Comparison of ENCODE assay signal across 26 cellular contexts in the genomic region with DNA sequence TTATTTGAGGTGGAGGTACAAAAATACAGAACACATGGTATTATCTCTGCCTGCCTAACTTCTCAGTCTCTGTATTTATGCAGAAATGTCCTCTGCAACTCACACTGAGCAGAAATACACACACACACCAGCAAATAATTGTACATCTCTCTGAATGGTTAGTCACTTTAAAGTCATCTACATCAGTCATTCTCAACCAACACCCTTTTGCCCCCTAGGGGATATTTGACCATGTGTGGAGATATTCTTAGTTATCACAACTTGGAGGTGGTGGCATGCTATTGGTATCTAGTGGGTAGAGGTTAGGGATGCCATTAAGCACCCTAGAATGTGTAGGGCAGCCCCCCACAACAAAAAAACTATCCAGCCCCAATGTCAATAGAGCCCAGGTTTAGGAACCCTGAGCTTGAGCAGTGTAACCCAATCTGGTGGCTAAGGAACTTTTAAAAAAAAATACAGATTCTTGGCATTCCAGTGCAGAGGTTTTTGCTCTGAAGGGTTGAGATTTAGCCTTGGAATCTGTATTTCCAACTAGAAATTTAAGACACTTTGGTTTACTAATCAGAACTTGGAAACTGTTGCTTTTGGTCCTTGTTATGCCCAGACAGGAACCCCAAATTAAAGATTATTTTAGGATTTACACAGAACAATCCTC.
"Had no signal": no experiment of that assay in that cellular context is flagged by ENCODE, and none has a peak within 500 bp of the region (broad histone marks: within the 10 kb centered on the region; RNA-seq: fewer than 3 reads in every experiment).

No MANE protein-coding gene starts in this region.

- H3K9me3 Mint-ChIP-seq: activated naive CD4-positive, alpha-beta T cell treated with anti-CD3 and anti-CD28 coated beads for 36 hours; T-helper 1 cell treated with Interleukin-12 subunit alpha and Interleukin-12 subunit beta and Interleukin-4 antibody, amounts not matched to agents 30 μg/mL and 1 μg/mL, for 36 hours had no signal

- H3K27ac ChIP-seq: colonic mucosa, dorsolateral prefrontal cortex, esophagus muscularis mucosa, heart right ventricle, left lung, parathyroid adenoma, right lobe of liver, testis, uterus had no signal

- H3K27me3 Mint-ChIP-seq: activated CD4-positive, alpha-beta memory T cell treated with anti-CD3 and anti-CD28 coated beads, Interleukin-2, amount 10 ng/mL, durations not matched to agents 7 days and 5 days had no signal

- H3K4me2 ChIP-seq: smooth muscle cell had no signal

- DNase-seq: activated CD4-positive, alpha-beta memory T cell treated with anti-CD3 and anti-CD28 coated beads, Interleukin-2, amount 10 ng/mL, durations not matched to agents 7 days and 5 days; activated CD4-positive, alpha-beta T cell treated with anti-CD3 and anti-CD28 coated beads for 48 hours; activated effector memory CD4-positive, alpha-beta T cell treated with Interleukin-2 at 50 U/mL for 16 hours; activated naive CD4-positive, alpha-beta T cell treated with anti-CD3 and anti-CD28 coated beads for 36 hours; activated T-cell treated with anti-CD3 and anti-CD28 coated beads, Interleukin-2, amount 50 U/mL, for 72 hours; amygdala; dorsolateral prefrontal cortex; effector memory CD8-positive, alpha-beta T cell; immature natural killer cell; kidney glomerular epithelial cell; left lung; nephron progenitor cell; nucleus accumbens; right lobe of liver; stimulated activated CD4-positive, alpha-beta T cell treated with anti-CD3 and anti-CD28 coated beads, Interleukin-15, amount 100 ng/mL, for 24 hours; testis; trophoblast cell; uterus had no signal

- H3K36me3 Mint-ChIP-seq: immature natural killer cell; stimulated activated memory B cell treated with anti-CD40 and anti-IgM and Interleukin-4, amounts not matched to agents 10 μg/mL and 1 μg/mL and 100 μg/mL, for 72 hours had no signal

- H3K4me3 Mint-ChIP-seq: activated CD4-positive, alpha-beta memory T cell treated with anti-CD3 and anti-CD28 coated beads, Interleukin-2, amount 10 ng/mL, durations not matched to agents 7 days and 5 days; activated naive CD4-positive, alpha-beta T cell treated with anti-CD3 and anti-CD28 coated beads for 36 hours; activated T-cell treated with anti-CD3 and anti-CD28 coated beads, Interleukin-2, amount 50 U/mL, for 72 hours; effector memory CD8-positive, alpha-beta T cell; immature natural killer cell; nephron progenitor cell; stimulated activated memory B cell treated with anti-CD40 and anti-IgM and Interleukin-4, amounts not matched to agents 10 μg/mL and 1 μg/mL and 100 μg/mL, for 72 hours; T-helper 1 cell treated with Interleukin-12 subunit alpha and Interleukin-12 subunit beta and Interleukin-4 antibody, amounts not matched to agents 30 μg/mL and 1 μg/mL, for 36 hours had no signal

- H3K27ac Mint-ChIP-seq: activated CD4-positive, alpha-beta memory T cell treated with anti-CD3 and anti-CD28 coated beads, Interleukin-2, amount 10 ng/mL, durations not matched to agents 7 days and 5 days; activated naive CD4-positive, alpha-beta T cell treated with anti-CD3 and anti-CD28 coated beads for 36 hours; activated T-cell treated with anti-CD3 and anti-CD28 coated beads, Interleukin-2, amount 50 U/mL, for 72 hours; effector memory CD8-positive, alpha-beta T cell; immature natural killer cell; nephron progenitor cell; stimulated activated memory B cell treated with anti-CD40 and anti-IgM and Interleukin-4, amounts not matched to agents 10 μg/mL and 1 μg/mL and 100 μg/mL, for 72 hours; T-helper 1 cell treated with Interleukin-12 subunit alpha and Interleukin-12 subunit beta and Interleukin-4 antibody, amounts not matched to agents 30 μg/mL and 1 μg/mL, for 36 hours had no signal

- H3K9me3 ChIP-seq: colonic mucosa, esophagus muscularis mucosa, heart right ventricle, left lung, right lobe of liver, testis, uterus had no signal

- H2AFZ ChIP-seq: parathyroid adenoma had no signal

- H3K4me3 ChIP-seq: colonic mucosa, dorsolateral prefrontal cortex, esophagus muscularis mucosa, heart right ventricle, left lung, right lobe of liver, smooth muscle cell, testis, uterus had no signal

- H3K9ac ChIP-seq: parathyroid adenoma had no signal

- ATAC-seq: activated T-cell treated with anti-CD3 and anti-CD28 coated beads, Interleukin-2, amount 50 U/mL, for 72 hours; effector memory CD8-positive, alpha-beta T cell; left lung; right lobe of liver; stimulated activated memory B cell treated with anti-CD40 and anti-IgM and Interleukin-4, amounts not matched to agents 10 μg/mL and 1 μg/mL and 100 μg/mL, for 72 hours had no signal

- H3K4me1 Mint-ChIP-seq: activated CD4-positive, alpha-beta memory T cell treated with anti-CD3 and anti-CD28 coated beads, Interleukin-2, amount 10 ng/mL, durations not matched to agents 7 days and 5 days; immature natural killer cell; stimulated activated memory B cell treated with anti-CD40 and anti-IgM and Interleukin-4, amounts not matched to agents 10 μg/mL and 1 μg/mL and 100 μg/mL, for 72 hours had no signal

- H3K79me2 ChIP-seq: parathyroid adenoma had no signal

- H3K27me3 ChIP-seq: colonic mucosa, right lobe of liver, testis, uterus had no signal

- H3K4me1 ChIP-seq: colonic mucosa, left lung, parathyroid adenoma, right lobe of liver, testis, uterus had no signal

- FAIRE-seq: bronchial epithelial cell had no signal

- H3K36me3 ChIP-seq: colonic mucosa, esophagus muscularis mucosa, heart right ventricle, left lung, right lobe of liver, uterus had no signal
